Comparison of ENCODE assay signal across 18 cellular contexts in the genomic region with DNA sequence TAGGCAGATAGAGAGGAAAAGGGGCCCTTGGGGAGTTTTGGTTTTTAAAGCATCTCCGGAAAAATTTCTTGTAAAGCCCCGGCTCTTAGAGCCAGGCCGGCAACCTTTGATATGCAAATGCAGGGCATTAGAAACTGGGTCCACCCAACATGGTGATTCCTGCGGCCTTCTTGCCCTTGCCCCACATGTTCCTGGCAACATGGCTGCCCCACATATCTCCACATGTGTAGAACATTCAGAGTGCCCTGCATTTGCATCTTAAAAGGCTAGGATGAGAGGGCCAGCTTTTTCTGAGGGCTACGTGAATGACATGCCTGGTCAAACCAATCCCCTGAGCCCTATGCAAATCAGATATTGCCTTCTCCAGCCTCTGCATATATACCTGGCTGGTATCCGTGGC.
"Had no signal": no experiment of that assay in that cellular context is flagged by ENCODE, and none has a peak within 500 bp of the region (broad histone marks: within the 10 kb centered on the region; RNA-seq: fewer than 3 reads in every experiment).

No MANE protein-coding gene starts in this region.

- H3K27ac Mint-ChIP-seq: memory B cell; natural killer cell treated with Interleukin-12 subunit alpha and Interleukin-12 subunit beta and Interleukin-15 and Interleukin-18, amount 100 ng/mL, for 72 hours; neural progenitor cell; stimulated activated effector memory CD8-positive, alpha-beta T cell treated with anti-CD3 and anti-CD28 coated beads, Interleukin-12 subunit alpha, Interleukin-12 subunit beta, amount 100 ng/mL, for 72 hours; stimulated activated naive CD8-positive, alpha-beta T cell treated with anti-CD3 and anti-CD28 coated beads, Interleukin-15, Interleukin-2, amounts not matched to agents 100 ng/mL and 50 ng/mL, for 24 hours had no signal

- ATAC-seq: natural killer cell treated with Interleukin-12 subunit alpha and Interleukin-12 subunit beta and Interleukin-15 and Interleukin-18, amount 100 ng/mL, for 72 hours had no signal

- H3K36me3 Mint-ChIP-seq: memory B cell; natural killer cell treated with Interleukin-12 subunit alpha and Interleukin-12 subunit beta and Interleukin-15 and Interleukin-18, amount 100 ng/mL, for 72 hours; neural progenitor cell had no signal

- H3K4me1 ChIP-seq: foreskin keratinocyte, neural progenitor cell, parathyroid adenoma, prostate gland, testis, upper lobe of right lung had no signal

- H3K4me3 ChIP-seq: left ventricle myocardium inferior, lower lobe of right lung, neural progenitor cell, prostate gland, testis, tibial nerve, upper lobe of right lung, vagina had no signal

- H3K9me3 ChIP-seq: left ventricle myocardium inferior, lower lobe of right lung, prostate gland, testis, tibial nerve, upper lobe of right lung, vagina had no signal

- H3K9me3 Mint-ChIP-seq: memory B cell; natural killer cell treated with Interleukin-12 subunit alpha and Interleukin-12 subunit beta and Interleukin-15 and Interleukin-18, amount 100 ng/mL, for 72 hours; stimulated activated effector memory CD8-positive, alpha-beta T cell treated with anti-CD3 and anti-CD28 coated beads, Interleukin-12 subunit alpha, Interleukin-12 subunit beta, amount 100 ng/mL, for 72 hours; stimulated activated naive CD8-positive, alpha-beta T cell treated with anti-CD3 and anti-CD28 coated beads, Interleukin-15, Interleukin-2, amounts not matched to agents 100 ng/mL and 50 ng/mL, for 24 hours had no signal

- H3K27me3 Mint-ChIP-seq: natural killer cell treated with Interleukin-12 subunit alpha and Interleukin-12 subunit beta and Interleukin-15 and Interleukin-18, amount 100 ng/mL, for 72 hours; stimulated activated naive CD8-positive, alpha-beta T cell treated with anti-CD3 and anti-CD28 coated beads, Interleukin-15, Interleukin-2, amounts not matched to agents 100 ng/mL and 50 ng/mL, for 24 hours had no signal

- DNase-seq: effector memory CD4-positive, alpha-beta T cell; kidney; left cardiac atrium; left ventricle myocardium inferior; lower lobe of right lung; midbrain; upper lobe of right lung had no signal

- H3K27me3 ChIP-seq: foreskin keratinocyte, neural progenitor cell, testis, tibial nerve, upper lobe of right lung, vagina had no signal

- H3K36me3 ChIP-seq: left ventricle myocardium inferior, lower lobe of right lung, neural progenitor cell, prostate gland, tibial nerve, upper lobe of right lung, vagina had no signal

- H3K4me3 Mint-ChIP-seq: memory B cell; natural killer cell treated with Interleukin-12 subunit alpha and Interleukin-12 subunit beta and Interleukin-15 and Interleukin-18, amount 100 ng/mL, for 72 hours; neural progenitor cell; stimulated activated effector memory CD8-positive, alpha-beta T cell treated with anti-CD3 and anti-CD28 coated beads, Interleukin-12 subunit alpha, Interleukin-12 subunit beta, amount 100 ng/mL, for 72 hours; stimulated activated naive CD8-positive, alpha-beta T cell treated with anti-CD3 and anti-CD28 coated beads, Interleukin-15, Interleukin-2, amounts not matched to agents 100 ng/mL and 50 ng/mL, for 24 hours had no signal

- H2AFZ ChIP-seq: neural progenitor cell, parathyroid adenoma had no signal
